ENCODE assay signal across 17 cellular contexts in the genomic region with DNA sequence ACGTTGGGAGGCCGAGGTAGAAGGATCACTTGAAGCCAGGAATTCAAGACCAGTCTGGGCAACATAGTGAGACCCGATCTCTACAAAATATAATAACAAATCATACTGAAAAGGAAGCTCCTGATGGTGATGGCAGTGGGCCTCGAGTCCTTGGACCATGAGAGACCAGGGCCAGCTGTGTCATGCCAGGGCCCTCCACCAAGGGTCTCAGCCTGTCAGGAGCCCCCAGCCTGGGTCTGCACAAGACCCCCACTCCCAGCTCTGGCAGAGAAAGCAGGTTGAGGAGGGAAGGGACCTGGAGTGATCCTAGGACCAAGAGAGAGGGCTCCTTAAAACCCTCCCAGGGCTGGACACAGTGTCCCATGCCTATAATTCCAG. TPM values are rescaled to one million over a fixed set of nuclear protein-coding genes. Genes with fewer than 3 reads are reported as not detected.
DNase-seq lines count a peak whose midpoint lies in the region; ATAC-seq and TF ChIP-seq lines count a peak whose summit lies in the region.
"Had no signal": no experiment of that assay in that cellular context is flagged by ENCODE, and none has a peak within 500 bp of the region (broad histone marks: within the 10 kb centered on the region; RNA-seq: fewer than 3 reads in every experiment).

No MANE protein-coding gene starts in this region.

- no peak overlapping the region for H3K27ac ChIP-seq in CD4-positive, alpha-beta T cell (ENCODE audit: low read depth, low read length)
- peak overlapping the region; percentile 93 for H3K27ac ChIP-seq in WERI-Rb-1
- H3K27ac ChIP-seq: hepatocyte had no signal

- no peaks in the 10 kb centered on the region for H3K9me3 Mint-ChIP-seq in CD4-positive, alpha-beta T cell
- H3K9me3 Mint-ChIP-seq in natural killer cell treated with Interleukin-12 subunit alpha and Interleukin-12 subunit beta and Interleukin-15 and Interleukin-18, amount 100 ng/mL, for 72 hours = no peaks in the 10 kb centered on the region
- H3K9me3 Mint-ChIP-seq: activated CD4-positive, alpha-beta memory T cell treated with anti-CD3 and anti-CD28 coated beads, Interleukin-2, amount 10 ng/mL, durations not matched to agents 7 days and 5 days; T-helper 2 cell treated with Interferon-gamma antibody and Interleukin-4, amounts not matched to agents 5 μg/mL and 100 μg/mL, for 36 hours had no signal

- H3K27ac Mint-ChIP-seq in CD4-positive, alpha-beta T cell = peak overlapping the region; percentile 61
- peak overlapping the region; percentile 62 to 82 for H3K27ac Mint-ChIP-seq in natural killer cell treated with Interleukin-12 subunit alpha and Interleukin-12 subunit beta and Interleukin-15 and Interleukin-18, amount 100 ng/mL, for 72 hours
- H3K27ac Mint-ChIP-seq: activated CD4-positive, alpha-beta memory T cell treated with anti-CD3 and anti-CD28 coated beads, Interleukin-2, amount 10 ng/mL, durations not matched to agents 7 days and 5 days; T-helper 2 cell treated with Interferon-gamma antibody and Interleukin-4, amounts not matched to agents 5 μg/mL and 100 μg/mL, for 36 hours had no signal

- H3K36me3 ChIP-seq in WERI-Rb-1 = peaks cover 54% of the 10 kb centered on the region

- no peak overlapping the region for H3K4me3 Mint-ChIP-seq in CD4-positive, alpha-beta T cell
- H3K4me3 Mint-ChIP-seq in natural killer cell treated with Interleukin-12 subunit alpha and Interleukin-12 subunit beta and Interleukin-15 and Interleukin-18, amount 100 ng/mL, for 72 hours = no peak overlapping the region
- H3K4me3 Mint-ChIP-seq: activated CD4-positive, alpha-beta memory T cell treated with anti-CD3 and anti-CD28 coated beads, Interleukin-2, amount 10 ng/mL, durations not matched to agents 7 days and 5 days; T-helper 2 cell treated with Interferon-gamma antibody and Interleukin-4, amounts not matched to agents 5 μg/mL and 100 μg/mL, for 36 hours had no signal

- no peaks in the 10 kb centered on the region for H3K27me3 Mint-ChIP-seq in CD4-positive, alpha-beta T cell
- H3K27me3 Mint-ChIP-seq in natural killer cell treated with Interleukin-12 subunit alpha and Interleukin-12 subunit beta and Interleukin-15 and Interleukin-18, amount 100 ng/mL, for 72 hours = no peaks in the 10 kb centered on the region
- H3K27me3 Mint-ChIP-seq: activated CD4-positive, alpha-beta memory T cell treated with anti-CD3 and anti-CD28 coated beads, Interleukin-2, amount 10 ng/mL, durations not matched to agents 7 days and 5 days had no signal

- no peak for DNase-seq in CD4-positive, alpha-beta T cell
- DNase-seq in WERI-Rb-1 = no peak
- DNase-seq in natural killer cell treated with Interleukin-12 subunit alpha and Interleukin-12 subunit beta and Interleukin-15 and Interleukin-18, amount 100 ng/mL, for 72 hours (ENCODE audit: low spot score) = no peak
- DNase-seq in head of caudate nucleus = no peak
- no peak for DNase-seq in AG08395 (ENCODE audit: low spot score)
- DNase-seq: amniotic stem cell, HCEC 1CT had no signal

- no peak for TF ChIP-seq CTCF in CD4-positive, alpha-beta T cell (IDR thresholded peaks at IDR 0.05)
- TF ChIP-seq CTCF in WERI-Rb-1 (IDR thresholded peaks at IDR 0.05; ENCODE audit: low read depth, low read length) = no peak

- no peaks in the 10 kb centered on the region for H3K4me1 Mint-ChIP-seq in CD4-positive, alpha-beta T cell (ENCODE audit: low read depth)
- H3K4me1 Mint-ChIP-seq in natural killer cell treated with Interleukin-12 subunit alpha and Interleukin-12 subunit beta and Interleukin-15 and Interleukin-18, amount 100 ng/mL, for 72 hours (ENCODE audit: low read depth in 2 of 2) = peaks cover 20% of the 10 kb centered on the region in 2 donors

- H3K9me3 ChIP-seq in CD4-positive, alpha-beta T cell (ENCODE audit: control insufficient read depth, low read length) = no peaks in the 10 kb centered on the region
- H3K9me3 ChIP-seq in WERI-Rb-1 (ENCODE audit: severe bottlenecking) = no peaks in the 10 kb centered on the region
- H3K9me3 ChIP-seq: Peyer's patch, upper lobe of left lung had no signal

- ATAC-seq in CD4-positive, alpha-beta T cell (ENCODE audit: poor library complexity) = peak; percentile 3
- no peak for ATAC-seq in natural killer cell treated with Interleukin-12 subunit alpha and Interleukin-12 subunit beta and Interleukin-15 and Interleukin-18, amount 100 ng/mL, for 72 hours
- ATAC-seq in HG02885 (IDR thresholded peaks at IDR 0.05; ENCODE audit: poor library complexity, unreplicated experiment) = no peak

- H3K27me3 ChIP-seq in CD4-positive, alpha-beta T cell (ENCODE audit: control insufficient read depth, insufficient read depth, low read length) = no peaks in the 10 kb centered on the region
- no peaks in the 10 kb centered on the region for H3K27me3 ChIP-seq in WERI-Rb-1 (ENCODE audit: insufficient read depth, low read depth, severe bottlenecking)
- H3K27me3 ChIP-seq: hepatocyte, Peyer's patch, upper lobe of left lung had no signal

- H3K36me3 Mint-ChIP-seq in CD4-positive, alpha-beta T cell (ENCODE audit: low read depth) = peaks cover 19% of the 10 kb centered on the region
- H3K36me3 Mint-ChIP-seq in natural killer cell treated with Interleukin-12 subunit alpha and Interleukin-12 subunit beta and Interleukin-15 and Interleukin-18, amount 100 ng/mL, for 72 hours = no peaks in the 10 kb centered on the region

- CTCF ChIA-PET in CD4-positive, alpha-beta T cell (lab: Charles Lee) = interaction anchor here (0.8 to 7.5 kb wide), 14 partner anchors 10 to 142 kb away, joined by 3 to 67 read pairs (median 4); no protein-coding TSS in a partner anchor

- no peak overlapping the region for H3K4me3 ChIP-seq in WERI-Rb-1 (ENCODE audit: low read depth, low read length)
- H3K4me3 ChIP-seq: hepatocyte, Peyer's patch, upper lobe of left lung had no signal

- POLR2A ChIA-PET in CD4-positive, alpha-beta T cell (lab: Charles Lee) = interaction anchor here (0.9 to 1.8 kb wide), 2 partner anchors 20 to 108 kb away, joined by 3 to 10 read pairs; no protein-coding TSS in a partner anchor

- intact Hi-C loops in CD4-positive, alpha-beta T cell (cut with DNase I, micrococcal nuclease) = loop anchor here (1.0 to 5.0 kb wide), 4 partner anchors 23 to 304 kb away; partner anchors contain the start of gene EFHD2 (in 1 of the 2)
- intact Hi-C loops in head of caudate nucleus (cut with DNase I) = loop anchor here (2.0 kb wide), 1 partner anchor 107 kb away; no protein-coding TSS in a partner anchor

RNA-seq across cellular contexts. Expression of gene CTRC, which starts 6.7 kb away (rescaled TPM):
- 1 to 10 TPM in 1 of 2 experiments, under 1 TPM in 1; 0.41 to 1.2 TPM for total RNA-seq in CD4-positive, alpha-beta T cell
- total RNA-seq in natural killer cell treated with Interleukin-12 subunit alpha and Interleukin-12 subunit beta and Interleukin-15 and Interleukin-18, amount 100 ng/mL, for 72 hours = 1 to 10 TPM in 1 of 2 donors, under 1 TPM in 1; 0.53 to 2.3 TPM
- total RNA-seq: Daoy, epithelial cell of proximal tubule, hepatocyte, liver, renal cortical epithelial cell had no signal

RNA-seq across cellular contexts. Expression of gene EFHD2, which starts 21.9 kb away (rescaled TPM):
- total RNA-seq in CD4-positive, alpha-beta T cell = 10 to 100 TPM; 79.1 to 80.9 TPM
- 100 to 1,000 TPM; 164 to 185 TPM for total RNA-seq in natural killer cell treated with Interleukin-12 subunit alpha and Interleukin-12 subunit beta and Interleukin-15 and Interleukin-18, amount 100 ng/mL, for 72 hours

RNA-seq across cellular contexts. Expression of gene CELA2A, which starts 25.0 kb away (rescaled TPM):
- not detected for total RNA-seq in CD4-positive, alpha-beta T cell
- not detected for total RNA-seq in natural killer cell treated with Interleukin-12 subunit alpha and Interleukin-12 subunit beta and Interleukin-15 and Interleukin-18, amount 100 ng/mL, for 72 hours
- total RNA-seq: activated CD4-positive, alpha-beta memory T cell treated with anti-CD3 and anti-CD28 coated beads, Interleukin-2, amount 10 ng/mL, durations not matched to agents 7 days and 5 days; Daoy; epithelial cell of proximal tubule; liver; Peyer's patch; renal cortical epithelial cell had no signal

RNA-seq across cellular contexts. Expression of gene CELA2B, which starts 44.3 kb away (rescaled TPM):
- not detected for total RNA-seq in CD4-positive, alpha-beta T cell
- not detected for total RNA-seq in natural killer cell treated with Interleukin-12 subunit alpha and Interleukin-12 subunit beta and Interleukin-15 and Interleukin-18, amount 100 ng/mL, for 72 hours
- total RNA-seq: activated CD4-positive, alpha-beta memory T cell treated with anti-CD3 and anti-CD28 coated beads, Interleukin-2, amount 10 ng/mL, durations not matched to agents 7 days and 5 days; Daoy; epithelial cell of proximal tubule; liver; Peyer's patch; renal cortical epithelial cell had no signal
